Comparison of ENCODE assay signal across 1 cellular context in the genomic region with DNA sequence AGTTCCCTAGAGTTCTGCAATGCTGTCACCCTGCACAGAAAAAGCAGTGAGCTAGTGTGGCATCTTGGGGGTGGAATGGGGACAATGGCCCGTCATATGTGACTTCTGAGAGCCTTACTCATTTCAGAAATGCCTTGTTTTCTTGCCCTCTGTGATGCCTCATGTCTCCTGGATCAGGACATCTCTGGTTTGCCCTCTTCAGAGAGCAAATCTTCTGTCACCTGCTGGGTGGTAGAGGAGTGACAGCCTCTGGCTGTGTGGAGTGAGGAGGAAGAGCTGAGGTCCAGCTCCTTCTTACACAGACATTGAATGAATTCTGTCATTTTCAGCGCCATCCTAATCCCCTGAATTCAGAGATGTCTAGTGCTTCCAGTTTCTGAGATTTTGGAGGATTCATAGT.
TF ChIP-seq lines count a peak whose summit lies in the region.

No MANE protein-coding gene starts in this region.

TF ChIP-seq in HepG2, 621 proteins besides CTCF, POLR2A, EP300 and RAD21:
- TF ChIP-seq, protein P1, sequence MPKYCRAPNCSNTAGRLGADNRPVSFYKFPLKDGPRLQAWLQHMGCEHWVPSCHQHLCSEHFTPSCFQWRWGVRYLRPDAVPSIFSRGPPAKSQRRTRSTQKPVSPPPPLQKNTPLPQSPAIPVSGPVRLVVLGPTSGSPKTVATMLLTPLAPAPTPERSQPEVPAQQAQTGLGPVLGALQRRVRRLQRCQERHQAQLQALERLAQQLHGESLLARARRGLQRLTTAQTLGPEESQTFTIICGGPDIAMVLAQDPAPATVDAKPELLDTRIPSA (CRISPR knock-in tag; IDR thresholded peaks at IDR 0.05; ENCODE audit: borderline replicate concordance): no peak
- peak; percentile 40 for TF ChIP-seq SMC3 (IDR thresholded peaks at IDR 0.05; ENCODE audit: low read length)
- TF ChIP-seq, protein P2, sequence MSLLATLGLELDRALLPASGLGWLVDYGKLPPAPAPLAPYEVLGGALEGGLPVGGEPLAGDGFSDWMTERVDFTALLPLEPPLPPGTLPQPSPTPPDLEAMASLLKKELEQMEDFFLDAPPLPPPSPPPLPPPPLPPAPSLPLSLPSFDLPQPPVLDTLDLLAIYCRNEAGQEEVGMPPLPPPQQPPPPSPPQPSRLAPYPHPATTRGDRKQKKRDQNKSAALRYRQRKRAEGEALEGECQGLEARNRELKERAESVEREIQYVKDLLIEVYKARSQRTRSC (CRISPR knock-in tag; IDR thresholded peaks at IDR 0.05; ENCODE audit: low read depth): no peak
